8 cellular contexts compared by ENCODE assay signal in the genomic region with DNA sequence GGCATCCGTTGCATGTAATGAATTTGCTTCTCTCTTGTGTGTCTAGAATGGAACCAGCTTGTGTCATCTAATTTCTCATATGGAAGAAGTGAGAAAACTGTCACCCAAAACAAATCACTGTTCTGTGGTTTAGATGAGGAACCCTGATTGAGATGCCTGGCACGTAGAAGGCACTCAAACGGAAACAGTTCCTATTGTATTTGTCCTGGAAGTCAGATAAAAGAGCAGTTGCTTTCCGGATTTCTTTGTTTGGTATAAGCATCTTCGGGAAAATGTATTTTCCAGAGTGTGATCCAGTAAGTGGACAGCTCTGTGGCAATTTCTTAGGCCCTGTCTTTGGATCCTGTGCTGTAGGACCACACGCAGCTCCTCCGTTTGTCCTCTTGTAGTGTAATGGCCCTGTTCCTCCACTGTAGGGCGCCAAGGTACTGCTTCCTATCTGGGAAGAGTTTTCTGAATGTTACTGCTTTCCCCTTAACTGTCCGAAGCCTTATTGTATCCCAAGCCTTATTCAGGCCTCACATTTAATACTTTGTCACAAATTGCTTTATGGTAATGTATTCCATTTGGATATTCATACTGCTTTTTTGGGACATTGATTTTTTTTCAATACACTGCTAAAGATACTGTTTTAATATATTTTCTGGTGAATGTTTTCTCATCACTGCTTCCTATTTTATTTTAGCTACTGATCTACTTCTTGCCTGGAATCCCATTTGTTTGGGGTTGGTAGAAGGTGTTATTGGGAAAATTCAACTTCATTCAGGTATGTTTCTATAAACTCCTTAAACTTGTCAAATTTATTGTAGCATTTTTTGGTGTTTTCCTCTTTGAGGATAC. TPM values are rescaled to one million over a fixed set of nuclear protein-coding genes. Genes with fewer than 3 reads are reported as not detected.
DNase-seq lines count a peak whose midpoint lies in the region; ATAC-seq, FAIRE-seq and TF ChIP-seq lines count a peak whose summit lies in the region.

No MANE protein-coding gene starts in this region.

- peak overlapping the region; percentile 39 for H3K27ac Mint-ChIP-seq in activated T-helper 17 cell treated with anti-CD3 and anti-CD28 coated beads, Interleukin-2, amount 50 U/mL, for 72 hours

- H3K4me3 Mint-ChIP-seq in activated T-helper 17 cell treated with anti-CD3 and anti-CD28 coated beads, Interleukin-2, amount 50 U/mL, for 72 hours: peak overlapping the region; percentile 26

- H3K36me3 Mint-ChIP-seq in activated T-helper 17 cell treated with anti-CD3 and anti-CD28 coated beads, Interleukin-2, amount 50 U/mL, for 72 hours (ENCODE audit: low read depth): peaks cover 20% of the 10 kb centered on the region

- H3K27me3 Mint-ChIP-seq in activated T-helper 17 cell treated with anti-CD3 and anti-CD28 coated beads, Interleukin-2, amount 50 U/mL, for 72 hours: no peaks in the 10 kb centered on the region

- intact Hi-C loops in tibial artery (cut with DNase I; ENCODE audit: low total_unique reads): loop anchor here (2.0 to 10.0 kb wide), 2 partner anchors 64 to 108 kb away; no protein-coding TSS in a partner anchor

- no peaks in the 10 kb centered on the region for H3K9me3 Mint-ChIP-seq in activated T-helper 17 cell treated with anti-CD3 and anti-CD28 coated beads, Interleukin-2, amount 50 U/mL, for 72 hours

- H3K4me3 ChIP-seq in foreskin fibroblast (ENCODE audit: low read depth in 1 of 2, low read length in 2 of 2) (no peak overlapping the region), neutrophil (ENCODE audit: low read depth in 1 of 2, low read length in 1 of 2) (no peak overlapping the region), tibial artery (no peak overlapping the region)

- FAIRE-seq in RCC 7860 (lab: Jason Lieb, UNC): peak; percentile 67

- DNase-seq in DMS53 (lab: John Stamatoyannopoulos, UW) (peak; percentile 84), KG1 (lab: John Stamatoyannopoulos, UW) (peak; percentile 35), RCC 7860 (ENCODE audit: low spot score) (peak; percentile 67), foreskin fibroblast (peak; percentile 68 to 88), tibial artery (peak; percentile 77 to 83)

- H3K36me3 ChIP-seq in neutrophil: no peaks in the 10 kb centered on the region
- no peaks in the 10 kb centered on the region for H3K36me3 ChIP-seq in tibial artery

- H3K4me1 ChIP-seq in neutrophil (ENCODE audit: control insufficient read depth in 1 of 2, insufficient read depth in 1 of 2, low read depth in 1 of 2, low read length in 1 of 2) (no peaks in the 10 kb centered on the region), tibial artery (peaks cover 0 to 19% (median 6%) of the 10 kb centered on the region in 4 donors)

- peaks cover 14% of the 10 kb centered on the region for H3K4me1 Mint-ChIP-seq in activated T-helper 17 cell treated with anti-CD3 and anti-CD28 coated beads, Interleukin-2, amount 50 U/mL, for 72 hours

- TF ChIP-seq CTCF in foreskin fibroblast (IDR thresholded peaks at IDR 0.05; ENCODE audit: low read depth, low read length) (peak; percentile 96), neutrophil (IDR thresholded peaks at IDR 0.05) (peak; percentile 70), tibial artery (IDR thresholded peaks at IDR 0.05) (peak; percentile 91 to 93)

- peak; percentile 92 for ATAC-seq in GM21576 (IDR thresholded peaks at IDR 0.05; ENCODE audit: unreplicated experiment)
- peak; percentile 89 for ATAC-seq in activated T-helper 17 cell treated with anti-CD3 and anti-CD28 coated beads, Interleukin-2, amount 50 U/mL, for 72 hours (replicated peaks)

- H3K27ac ChIP-seq in neutrophil: no peak overlapping the region
- H3K27ac ChIP-seq in tibial artery: no peak overlapping the region

- H3K27me3 ChIP-seq in neutrophil (no peaks in the 10 kb centered on the region), tibial artery (no peaks in the 10 kb centered on the region)

- H3K9me3 ChIP-seq in neutrophil (no peaks in the 10 kb centered on the region), tibial artery (no peaks in the 10 kb centered on the region)

RNA-seq across cellular contexts. Expression of gene INPP5F, which starts 24.8 kb away (rescaled TPM):
- total RNA-seq in activated T-helper 17 cell treated with anti-CD3 and anti-CD28 coated beads, Interleukin-2, amount 50 U/mL, for 72 hours: 10 to 100 TPM; 12.4 to 26.3 TPM
